ENCODE assay signal across 8 cellular contexts in the genomic region with DNA sequence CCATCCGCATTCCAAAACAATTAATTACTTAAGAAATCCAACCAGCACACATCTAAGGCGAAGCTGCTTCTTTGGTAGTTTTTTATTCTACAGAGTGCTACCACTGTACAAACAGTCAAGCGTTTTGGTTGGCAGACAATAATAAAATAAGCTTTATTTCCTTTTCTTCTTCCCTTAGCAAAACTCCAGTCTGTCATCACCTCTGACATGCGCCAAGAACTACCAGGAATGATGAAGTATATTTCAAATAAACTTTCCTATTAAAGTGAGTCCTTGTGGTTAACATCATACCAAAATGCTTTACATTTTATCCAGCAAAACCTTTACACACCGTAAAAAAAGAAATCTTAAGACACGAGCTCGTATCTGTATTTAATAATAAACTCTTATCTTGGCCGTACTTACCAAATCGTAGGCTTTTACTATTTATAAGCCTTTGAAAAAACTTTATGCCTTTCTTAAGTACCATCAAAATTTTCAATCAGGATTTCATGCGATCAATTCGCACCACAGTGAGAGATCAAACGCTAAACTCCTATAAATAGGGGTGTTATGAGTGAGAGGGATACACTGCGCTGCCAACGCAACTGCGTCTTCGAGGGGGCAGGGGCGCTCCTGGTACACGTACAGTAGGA. TPM values are rescaled to one million over a fixed set of nuclear protein-coding genes. Genes with fewer than 3 reads are reported as not detected.
A peak's percentile ranks its signal among the peaks of the same experiment; 100 is the strongest.
DNase-seq lines count a peak whose midpoint lies in the region; ATAC-seq and TF ChIP-seq lines count a peak whose summit lies in the region.

No MANE protein-coding gene starts in this region.

- H3K27ac ChIP-seq in fibroblast of lung (ENCODE audit: insufficient read depth, low read length) = peak overlapping the region; percentile 89
- H3K27ac ChIP-seq in osteoblast (ENCODE audit: low read depth, low read length) = peak overlapping the region; percentile 79

- H3K4me3 Mint-ChIP-seq in T-helper 2 cell treated with Interferon-gamma antibody and Interleukin-4, amounts not matched to agents 5 μg/mL and 100 μg/mL, for 36 hours = peak overlapping the region; percentile 91

- H3K4me1 Mint-ChIP-seq in T-helper 2 cell treated with Interferon-gamma antibody and Interleukin-4, amounts not matched to agents 5 μg/mL and 100 μg/mL, for 36 hours (ENCODE audit: low read depth) = peaks cover 51% of the 10 kb centered on the region

- H3K27me3 ChIP-seq in fibroblast of lung (ENCODE audit: control insufficient read depth, insufficient read depth, low read length) = no peaks in the 10 kb centered on the region
- H3K27me3 ChIP-seq in osteoblast (ENCODE audit: insufficient read depth, low read length) = peaks cover 11% of the 10 kb centered on the region

- peak overlapping the region; percentile 88 for H3K27ac Mint-ChIP-seq in T-helper 2 cell treated with Interferon-gamma antibody and Interleukin-4, amounts not matched to agents 5 μg/mL and 100 μg/mL, for 36 hours

- H3K36me3 ChIP-seq in fibroblast of lung (ENCODE audit: control insufficient read depth, insufficient read depth, low read length) (no peaks in the 10 kb centered on the region), osteoblast (ENCODE audit: insufficient read depth, low read length) (no peaks in the 10 kb centered on the region)

- H3K27me3 Mint-ChIP-seq in T-helper 2 cell treated with Interferon-gamma antibody and Interleukin-4, amounts not matched to agents 5 μg/mL and 100 μg/mL, for 36 hours (ENCODE audit: low read depth) = no peaks in the 10 kb centered on the region

- peaks cover 57% of the 10 kb centered on the region for H3K79me2 ChIP-seq in fibroblast of lung (ENCODE audit: control insufficient read depth, insufficient read depth, low read length)
- peaks cover 57% of the 10 kb centered on the region for H3K79me2 ChIP-seq in osteoblast (ENCODE audit: insufficient read depth, low read length)

- TF ChIP-seq CTCF in fibroblast of lung (conservative IDR thresholded peaks at IDR 0.05 in 1 of 2, IDR thresholded peaks at IDR 0.05 in 1 of 2; ENCODE audit: low read depth in 1 of 2, low read length in 2 of 2) (no peak), osteoblast (IDR thresholded peaks at IDR 0.05; ENCODE audit: extremely low read depth, low read depth, low read length) (no peak)

- H3K9me3 ChIP-seq in fibroblast of lung (ENCODE audit: control insufficient read depth, insufficient read depth, low read depth, low read length) (no peaks in the 10 kb centered on the region), osteoblast (ENCODE audit: low read depth, low read length) (no peaks in the 10 kb centered on the region)

- no peaks in the 10 kb centered on the region for H3K9me3 Mint-ChIP-seq in T-helper 2 cell treated with Interferon-gamma antibody and Interleukin-4, amounts not matched to agents 5 μg/mL and 100 μg/mL, for 36 hours

- no peak for ATAC-seq in HG02885 (IDR thresholded peaks at IDR 0.05; ENCODE audit: poor library complexity, unreplicated experiment)

- H3K36me3 Mint-ChIP-seq in T-helper 2 cell treated with Interferon-gamma antibody and Interleukin-4, amounts not matched to agents 5 μg/mL and 100 μg/mL, for 36 hours (ENCODE audit: low read depth) = peaks cover 6% of the 10 kb centered on the region

- H4K20me1 ChIP-seq in fibroblast of lung (ENCODE audit: control insufficient read depth, extremely low read depth, insufficient read depth, low read length) (no peaks in the 10 kb centered on the region), osteoblast (ENCODE audit: insufficient read depth, low read length) (peaks cover 9% of the 10 kb centered on the region)

- H3K4me1 ChIP-seq in fibroblast of lung (ENCODE audit: control insufficient read depth, extremely low read depth, insufficient read depth, low read length) (no peaks in the 10 kb centered on the region), osteoblast (ENCODE audit: insufficient read depth, low read length) (peaks cover 19% of the 10 kb centered on the region)

- H2AFZ ChIP-seq in fibroblast of lung (ENCODE audit: low read length) (peak overlapping the region; percentile 32), osteoblast (ENCODE audit: low read length) (peak overlapping the region; percentile 86)

- peak; percentile 36 for DNase-seq in stimulated activated CD4-positive, alpha-beta T cell treated with anti-CD3 and anti-CD28 coated beads, Interleukin-12 subunit alpha, Interleukin-12 subunit beta, amount 100 ng/mL, for 4 hours
- no peak for DNase-seq in stimulated activated CD4-positive, alpha-beta T cell treated with anti-CD3 and anti-CD28 coated beads, Interleukin-4, amount 100 ng/mL, for 24 hours
- DNase-seq in T-helper 2 cell treated with Interferon-gamma antibody and Interleukin-4, amounts not matched to agents 5 μg/mL and 100 μg/mL, for 36 hours (ENCODE audit: low spot score) = no peak
- DNase-seq in fibroblast of lung (ENCODE audit: low read depth in 2 of 2) = peak; percentile 27 to 47
- DNase-seq in osteoblast (ENCODE audit: insufficient read length, low spot score, missing footprints) = peak; percentile 87
- no peak for DNase-seq in foreskin melanocyte
- DNase-seq in NCI-H146 (lab: John Stamatoyannopoulos, UW) = no peak

- H3K4me2 ChIP-seq in fibroblast of lung (ENCODE audit: extremely low read depth, insufficient read depth, low read length) (peak overlapping the region; percentile 89), osteoblast (ENCODE audit: insufficient read depth, low read length) (peak overlapping the region; percentile 93)

- peak overlapping the region; percentile 98 for H3K9ac ChIP-seq in fibroblast of lung (ENCODE audit: insufficient read depth, low read length)

- H3K4me3 ChIP-seq in fibroblast of lung (replicated peaks in 1 of 4; ENCODE audit: control extremely low read depth in 1 of 4, insufficient read depth in 1 of 4, low read depth in 3 of 4, low read length in 4 of 4) (peak overlapping the region; percentile 80 to 94 (median 84)), osteoblast (ENCODE audit: insufficient read depth, low read length) (peak overlapping the region; percentile 83)

RNA-seq across cellular contexts. Expression of gene ATL2, which starts 1.2 kb away (rescaled TPM):
- total RNA-seq in fibroblast of lung (62.1 and 70.7 TPM in 2 replicates), osteoblast (42.1 and 64.4 TPM in 2 replicates)
- polyA plus RNA-seq in fibroblast of lung = 24.4 and 26.5 TPM in 2 replicates
- polyA plus RNA-seq in fibroblast of lung (2012) = 14.7 and 18.2 TPM in 2 replicates
- 1.6 and 3.6 TPM in 2 replicates for polyA minus RNA-seq in fibroblast of lung (ENCODE audit: low replicate concordance)

Comparison
In these comparisons a context has a peak if more than half of its experiments do, and no peak if none do; other contexts are left out.
1. DNase-seq: peak in stimulated activated CD4-positive, alpha-beta T cell treated with anti-CD3 and anti-CD28 coated beads, Interleukin-12 subunit alpha, Interleukin-12 subunit beta, amount 100 ng/mL, for 4 hours (single experiment), fibroblast of lung (2 of 2) and osteoblast (single experiment); none in stimulated activated CD4-positive, alpha-beta T cell treated with anti-CD3 and anti-CD28 coated beads, Interleukin-4, amount 100 ng/mL, for 24 hours (single experiment), T-helper 2 cell treated with Interferon-gamma antibody and Interleukin-4, amounts not matched to agents 5 μg/mL and 100 μg/mL, for 36 hours (single experiment), foreskin melanocyte (single experiment) and NCI-H146 (single experiment).